In the genomic region with DNA sequence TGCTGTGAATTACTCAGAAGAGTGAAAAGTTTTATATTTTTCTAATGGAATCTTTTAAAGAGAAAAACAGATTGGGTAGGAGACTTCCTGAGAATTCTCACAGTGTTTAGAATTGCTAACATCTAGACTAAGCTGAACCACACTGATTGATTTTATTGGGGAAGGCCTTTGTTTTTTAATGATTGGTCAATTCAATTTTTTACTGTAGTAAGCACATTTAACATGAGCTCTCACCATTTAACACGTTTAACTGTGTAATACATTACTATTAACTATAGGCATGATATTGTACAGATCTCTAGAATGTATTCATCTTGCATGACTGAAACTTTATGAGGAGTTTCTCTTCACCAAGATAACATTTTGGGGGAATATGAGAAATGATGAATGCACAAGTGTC, we compare ENCODE assay signal across 33 cellular contexts.
"Had no signal": no experiment of that assay in that cellular context is flagged by ENCODE, and none has a peak within 500 bp of the region (broad histone marks: within the 10 kb centered on the region; RNA-seq: fewer than 3 reads in every experiment).

No MANE protein-coding gene starts in this region.

- FAIRE-seq: astrocyte, bronchial epithelial cell had no signal

- H3K27me3 ChIP-seq: adrenal gland, ascending aorta, body of pancreas, brain microvascular endothelial cell, breast epithelium, cardiac muscle cell had no signal

- H3K27ac ChIP-seq: adrenal gland, ascending aorta, body of pancreas, brain microvascular endothelial cell, breast epithelium, cardiac muscle cell had no signal

- H3K4me1 ChIP-seq: adrenal gland, ascending aorta, body of pancreas, breast epithelium had no signal

- DNase-seq: activated effector memory CD4-positive, alpha-beta T cell treated with anti-CD3 and anti-CD28 coated beads, Interleukin-2, amount 50 U/mL, for 16 hours; activated gamma-delta T cell; activated gamma-delta T cell treated with Interleukin-2 at 50 U/mL for 16 hours; activated naive CD4-positive, alpha-beta T cell; activated naive CD4-positive, alpha-beta T cell treated with anti-CD3 and anti-CD28 coated beads for 36 hours; activated naive CD4-positive, alpha-beta T cell treated with anti-CD3 and anti-CD28 coated beads, Interleukin-2, amount 10 ng/mL, durations not matched to agents 7 days and 5 days; activated naive CD4-positive, alpha-beta T cell treated with anti-CD3 and anti-CD28 coated beads, Interleukin-2, amount 50 U/mL, for 16 hours; activated naive CD4-positive, alpha-beta T cell treated with Interleukin-2 at 50 U/mL for 16 hours; activated naive CD8-positive, alpha-beta T cell treated with anti-CD3 and anti-CD28 coated beads for 36 hours; activated naive CD8-positive, alpha-beta T cell treated with anti-CD3 and anti-CD28 coated beads, Interleukin-2, amount 10 ng/mL, durations not matched to agents 7 days and 5 days; activated naive CD8-positive, alpha-beta T cell treated with anti-CD3 and anti-CD28 coated beads, Interleukin-2, amount 50 U/mL, for 24 hours; activated T-cell treated with anti-CD3 and anti-CD28 coated beads, Interleukin-2, amount 50 U/mL, for 1 hour; activated T-cell treated with anti-CD3 and anti-CD28 coated beads, Interleukin-2, amount 50 U/mL, for 24 hours; activated T-cell treated with anti-CD3 and anti-CD28 coated beads, Interleukin-2, amount 50 U/mL, for 4 hours; activated T-cell treated with anti-CD3 and anti-CD28 coated beads, Interleukin-2, amount 50 U/mL, for 48 hours; activated T-cell treated with anti-CD3 and anti-CD28 coated beads, Interleukin-2, amount 50 U/mL, for 72 hours; adrenal gland; amniotic stem cell; amygdala; anterior cingulate cortex; aorta; body of pancreas; brain microvascular endothelial cell; caudate nucleus; central memory CD4-positive, alpha-beta T cell; cerebellar nuclear complex had no signal

- H3K4me3 ChIP-seq: adrenal gland, ascending aorta, body of pancreas, breast epithelium, cardiac muscle cell had no signal

- H3K9me3 ChIP-seq: adrenal gland, ascending aorta, body of pancreas, breast epithelium had no signal

- ATAC-seq: activated naive CD4-positive, alpha-beta T cell treated with anti-CD3 and anti-CD28 coated beads, Interleukin-2, amount 50 U/mL, for 72 hours; activated naive CD8-positive, alpha-beta T cell treated with anti-CD3 and anti-CD28 coated beads, Interleukin-2, amount 50 U/mL, for 24 hours; activated T-cell treated with anti-CD3 and anti-CD28 coated beads, Interleukin-2, amount 50 U/mL, for 4 hours; activated T-cell treated with anti-CD3 and anti-CD28 coated beads, Interleukin-2, amount 50 U/mL, for 72 hours; activated T-helper 17 cell treated with anti-CD3 and anti-CD28 coated beads, Interleukin-2, amount 50 U/mL, for 72 hours; body of pancreas had no signal

- H3K36me3 ChIP-seq: adrenal gland, ascending aorta, brain microvascular endothelial cell, breast epithelium, cardiac muscle cell had no signal
